In genomic region chr7:148932-149855, GRCh38 we compare ENCODE assay signal across 1 cellular context.
A peak's percentile ranks its signal among the peaks of the same experiment; 100 is the strongest.
TF ChIP-seq lines count a peak whose summit lies in the region.

No MANE protein-coding gene starts in this region.

TF ChIP-seq in K562, 482 proteins besides CTCF, POLR2A, EP300 and RAD21 (continued from another document and continues in another):
- TF ChIP-seq NR2C2 (CRISPR knock-in tag; IDR thresholded peaks at IDR 0.05) (no peak), NR2C2 (tag; IDR thresholded peaks at IDR 0.05) (no peak), ZNF23 (CRISPR knock-in tag; IDR thresholded peaks at IDR 0.05) (no peak), COPS2 (conservative IDR thresholded peaks at IDR 0.05) (no peak), POU5F1 (IDR thresholded peaks at IDR 0.05; ENCODE audit: borderline replicate concordance, low read depth, low read length, partially characterized antibody) (peak; percentile 82), SRF (CRISPR knock-in tag; IDR thresholded peaks at IDR 0.05) (peak in 1 of 2 experiments; percentile 24; a peak in 1 of 4 replicates), ZNF239 (CRISPR knock-in tag; IDR thresholded peaks at IDR 0.05) (no peak), SNRNP70 (optimal IDR thresholded peaks at IDR 0.05; ENCODE audit: low read depth, low read length) (no peak), GABPA (tag; conservative IDR thresholded peaks at IDR 0.05; ENCODE audit: low read depth) (0 out of 2 replicates have a peak, but pooled peaks have one; percentile 20), ZNF449 (CRISPR knock-in tag; IDR thresholded peaks at IDR 0.05) (0 out of 2 replicates have a peak, but pooled peaks have one; percentile 10), ILF3 (IDR thresholded peaks at IDR 0.05; ENCODE audit: borderline replicate concordance) (no peak), NR1H2 (CRISPR knock-in tag; IDR thresholded peaks at IDR 0.05) (no peak), YBX1 (IDR thresholded peaks at IDR 0.05) (no peak), TGIF2 (CRISPR knock-in tag; IDR thresholded peaks at IDR 0.05) (no peak), FOXA3 (CRISPR knock-in tag; conservative IDR thresholded peaks at IDR 0.05 in 1 of 2, IDR thresholded peaks at IDR 0.05 in 1 of 2) (no peak), LCOR (CRISPR knock-in tag; IDR thresholded peaks at IDR 0.05) (no peak), ZNF232 (CRISPR knock-in tag; IDR thresholded peaks at IDR 0.05) (no peak), ZNF12 (CRISPR knock-in tag; IDR thresholded peaks at IDR 0.05) (no peak), GATAD2A (IDR thresholded peaks at IDR 0.05) (no peak), CBX2 (IDR thresholded peaks at IDR 0.05; ENCODE audit: insufficient read depth, low read length, poor library complexity, severe bottlenecking) (no peak), ZNF263 (CRISPR knock-in tag; IDR thresholded peaks at IDR 0.05; ENCODE audit: borderline replicate concordance) (no peak), ZNF217 (CRISPR knock-in tag; IDR thresholded peaks at IDR 0.05) (no peak), JUND (IDR thresholded peaks at IDR 0.05; ENCODE audit: borderline replicate concordance, low read depth, low read length) (no peak), JUND (tag; IDR thresholded peaks at IDR 0.05; ENCODE audit: borderline replicate concordance, low read depth, low read length) (no peak), MNT (conservative IDR thresholded peaks at IDR 0.05) (peak; percentile 69 to 81), TCFL5 (CRISPR knock-in tag; conservative IDR thresholded peaks at IDR 0.05) (no peak), CEBPG (CRISPR knock-in tag; IDR thresholded peaks at IDR 0.05) (peak; percentile 60), CEBPG (tag; conservative IDR thresholded peaks at IDR 0.05 in 1 of 2, IDR thresholded peaks at IDR 0.05 in 1 of 2) (peak; percentile 85 to 96), ARID3A (IDR thresholded peaks at IDR 0.05; ENCODE audit: borderline replicate concordance, low read depth, low read length) (no peak), E2F6 (IDR thresholded peaks at IDR 0.05; ENCODE audit: borderline replicate concordance in 1 of 2, extremely low read depth in 1 of 2, insufficient read depth in 1 of 2, insufficient read length in 1 of 2, low read depth in 1 of 2, low read length in 1 of 2, poor library complexity in 1 of 2, severe bottlenecking in 1 of 2) (peak; percentile 96), HOMEZ (CRISPR knock-in tag; IDR thresholded peaks at IDR 0.05) (no peak), CLOCK (CRISPR knock-in tag; IDR thresholded peaks at IDR 0.05; ENCODE audit: borderline replicate concordance) (no peak), XRCC4 (IDR thresholded peaks at IDR 0.05; ENCODE audit: extremely low read depth, insufficient read depth, insufficient read length) (no peak), XRCC5 (IDR thresholded peaks at IDR 0.05; ENCODE audit: low read depth, low read length) (no peak), MAZ (CRISPR knock-in tag; conservative IDR thresholded peaks at IDR 0.05 in 1 of 2, IDR thresholded peaks at IDR 0.05 in 1 of 2) (peak; percentile 73 to 94), ZBED1 (IDR thresholded peaks at IDR 0.05) (no peak), SMARCB1 (IDR thresholded peaks at IDR 0.05; ENCODE audit: insufficient read length, low read depth) (no peak), KAT2B (IDR thresholded peaks at IDR 0.05; ENCODE audit: low read depth, low read length) (no peak), U2AF1 (optimal IDR thresholded peaks at IDR 0.05; ENCODE audit: low read depth, low read length) (no peak), ZNF407 (IDR thresholded peaks at IDR 0.05; ENCODE audit: low read depth) (no peak), POLR2G (IDR thresholded peaks at IDR 0.05; ENCODE audit: low read depth, low read length) (peak; percentile 93), ZNF436 (CRISPR knock-in tag; IDR thresholded peaks at IDR 0.05) (no peak), ZNF3 (CRISPR knock-in tag; IDR thresholded peaks at IDR 0.05) (no peak)
